Comparison of ENCODE assay signal across 1 cellular context in genomic region chrX:41084360-41085104, GRCh38.
TF ChIP-seq lines count a peak whose summit lies in the region.

No MANE protein-coding gene starts in this region.

TF ChIP-seq in A549, 52 proteins besides CTCF, POLR2A, EP300 and RAD21 (continued from another document):
- TF ChIP-seq MAFK (IDR thresholded peaks at IDR 0.05; ENCODE audit: partially characterized antibody) (no peak), CBX8 (IDR thresholded peaks at IDR 0.05) (no peak), CHD4 (IDR thresholded peaks at IDR 0.05; ENCODE audit: borderline replicate concordance) (no peak), ESRRA (IDR thresholded peaks at IDR 0.05; ENCODE audit: borderline replicate concordance, low read length) (no peak), GATA3 (IDR thresholded peaks at IDR 0.05; ENCODE audit: borderline replicate concordance) (peak; percentile 81), NR3C1 (IDR thresholded peaks at IDR 0.05) (no peak), KDM5A (IDR thresholded peaks at IDR 0.05) (no peak), TFCP2L1 (CRISPR knock-in tag; IDR thresholded peaks at IDR 0.05) (peak; percentile 24; the same call in 1 of the 2 replicates), MAZ (IDR thresholded peaks at IDR 0.05; ENCODE audit: borderline replicate concordance, low read depth, low read length) (no peak; the same call in 1 of the 2 replicates), HEYL (CRISPR knock-in tag; IDR thresholded peaks at IDR 0.05) (peak; percentile 39; the same call in 1 of the 2 replicates), NFE2L2 (conservative IDR thresholded peaks at IDR 0.05; ENCODE audit: low read length) (no peak), MAX (IDR thresholded peaks at IDR 0.05) (peak; percentile 95), HES2 (IDR thresholded peaks at IDR 0.05) (no peak), HDAC2 (IDR thresholded peaks at IDR 0.05) (no peak), ZC3H11A (IDR thresholded peaks at IDR 0.05) (no peak), SMC3 (IDR thresholded peaks at IDR 0.05) (peak; percentile 1; the same call in 1 of the 3 replicates), HOXB13 (CRISPR knock-in tag; IDR thresholded peaks at IDR 0.05; ENCODE audit: low read depth) (no peak), TP53 (CRISPR knock-in tag; IDR thresholded peaks at IDR 0.05) (no peak), PBX3 (IDR thresholded peaks at IDR 0.05) (peak; percentile 67), RFX5 (IDR thresholded peaks at IDR 0.05) (peak; percentile 31), BCL3 (IDR thresholded peaks at IDR 0.05) (peak; percentile 71; the same call in 2 of the 3 replicates), ELK1 (IDR thresholded peaks at IDR 0.05; ENCODE audit: low read depth, low read length) (no peak), CHD2 (IDR thresholded peaks at IDR 0.05; ENCODE audit: low read length, partially characterized antibody) (peak; percentile 49), ZSCAN20 (CRISPR knock-in tag; IDR thresholded peaks at IDR 0.05) (no peak)
